In genomic region chr2:231554748-231555545, GRCh38 we compare ENCODE assay signal across 10 cellular contexts. TPM values are rescaled to one million over a fixed set of nuclear protein-coding genes. Genes with fewer than 3 reads are reported as not detected.
DNase-seq lines count a peak whose midpoint lies in the region; ATAC-seq, FAIRE-seq and TF ChIP-seq lines count a peak whose summit lies in the region.
"Had no signal": no experiment of that assay in that cellular context is flagged by ENCODE, and none has a peak within 500 bp of the region (broad histone marks: within the 10 kb centered on the region; RNA-seq: fewer than 3 reads in every experiment).

No MANE protein-coding gene starts in this region.

- H3K4me2 ChIP-seq in astrocyte (ENCODE audit: low read length): peak overlapping the region; percentile 54
- H3K4me2 ChIP-seq: A549 had no signal

- H3K4me3 Mint-ChIP-seq in activated CD4-positive, alpha-beta T cell treated with anti-CD3 and anti-CD28 coated beads, Interleukin-2, amount 10 ng/mL, durations not matched to agents 24 days and 14 days: peak overlapping the region; percentile 78
- no peak overlapping the region for H3K4me3 Mint-ChIP-seq in activated CD4-positive, alpha-beta T cell treated with anti-CD3 and anti-CD28 coated beads for 36 hours
- H3K4me3 Mint-ChIP-seq in astrocyte (ENCODE audit: unreplicated experiment): no peak overlapping the region

- WGBS in lung, 2 donors: 24 to 39% methylated on average over 14 of the region's 14 CpGs

- no peak for FAIRE-seq in astrocyte (lab: Jason Lieb, UNC)
- FAIRE-seq: A549 had no signal

- H3K4me1 ChIP-seq in astrocyte (ENCODE audit: insufficient read depth, low read length): peaks cover 4% of the 10 kb centered on the region
- H3K4me1 ChIP-seq in lung (ENCODE audit: control insufficient read depth in 2 of 2, insufficient read depth in 2 of 2, low read length in 2 of 2): peaks cover 0 to 5% of the 10 kb centered on the region in 2 donors
- H3K4me1 ChIP-seq in tibial artery: peaks cover 0 to 8% (median 3%) of the 10 kb centered on the region in 4 donors
- H3K4me1 ChIP-seq: A549 had no signal

- DNase-seq in activated CD4-positive, alpha-beta T cell treated with anti-CD3 and anti-CD28 coated beads, Interleukin-2, amount 10 ng/mL, durations not matched to agents 24 days and 14 days: peak; percentile 73
- no peak for DNase-seq in activated CD4-positive, alpha-beta T cell treated with anti-CD3 and anti-CD28 coated beads for 36 hours
- DNase-seq in astrocyte (ENCODE audit: low read depth) (no peak), lung (ENCODE audit: low spot score) (peak; percentile 49), tibial artery (peak; percentile 62 to 77), LoVo (ENCODE audit: low spot score) (no peak)
- no peak for DNase-seq in activated CD4-positive, alpha-beta T cell treated with anti-CD3 and anti-CD28 coated beads for 4 hours

- ATAC-seq in activated CD4-positive, alpha-beta T cell treated with anti-CD3 and anti-CD28 coated beads for 36 hours: no peak
- no peak for ATAC-seq in lung (ENCODE audit: insufficient read depth, low FRiP score)
- no peak for ATAC-seq in HG03457 (IDR thresholded peaks at IDR 0.05; ENCODE audit: unreplicated experiment)

- H3K27me3 Mint-ChIP-seq in activated CD4-positive, alpha-beta T cell treated with anti-CD3 and anti-CD28 coated beads, Interleukin-2, amount 10 ng/mL, durations not matched to agents 24 days and 14 days: peaks cover 1% of the 10 kb centered on the region
- peaks cover 3% of the 10 kb centered on the region for H3K27me3 Mint-ChIP-seq in activated CD4-positive, alpha-beta T cell treated with anti-CD3 and anti-CD28 coated beads for 36 hours
- H3K27me3 Mint-ChIP-seq in astrocyte (ENCODE audit: low read depth, unreplicated experiment): peaks cover 28% of the 10 kb centered on the region

- no peaks in the 10 kb centered on the region for H4K20me1 ChIP-seq in astrocyte (ENCODE audit: insufficient read depth, low read length)

- CTCF ChIA-PET in activated CD4-positive, alpha-beta T cell treated with anti-CD3 and anti-CD28 coated beads for 36 hours (lab: Charles Lee): interaction anchor here (0.7 to 2.0 kb wide), 5 partner anchors 8 to 46 kb away, joined by 3 to 8 read pairs (median 5); partner anchors contain the start of gene NMUR1

- H3K9me3 ChIP-seq in astrocyte (ENCODE audit: insufficient read depth, low read depth, low read length): peaks cover 8% of the 10 kb centered on the region
- H3K9me3 ChIP-seq in lung (ENCODE audit: control insufficient read depth in 2 of 2, insufficient read depth in 1 of 2, low read length in 1 of 2): no peaks in the 10 kb centered on the region
- H3K9me3 ChIP-seq in tibial artery: peaks cover 0 to 13% (median 5%) of the 10 kb centered on the region in 3 donors

- H3K79me2 ChIP-seq in astrocyte (ENCODE audit: insufficient read depth, low read length): no peaks in the 10 kb centered on the region

- POLR2A ChIA-PET in activated CD4-positive, alpha-beta T cell treated with anti-CD3 and anti-CD28 coated beads for 36 hours (lab: Charles Lee): no interaction called here

- H3K4me3 ChIP-seq in astrocyte (ENCODE audit: insufficient read depth, low read depth, low read length) (no peak overlapping the region), lung (no peak overlapping the region), tibial artery (peak overlapping the region; percentile 21 to 48)
- H3K4me3 ChIP-seq: A549 had no signal

- H3K27ac ChIP-seq in astrocyte (ENCODE audit: low read depth, low read length) (no peak overlapping the region), lung (ENCODE audit: low read depth in 1 of 2, low read length in 1 of 2) (peak overlapping the region in 1 of 2 donors; percentile 37), tibial artery (peak overlapping the region; percentile 69 to 76)
- H3K27ac ChIP-seq: A549 had no signal

- intact Hi-C loops in activated CD4-positive, alpha-beta T cell treated with anti-CD3 and anti-CD28 coated beads, Interleukin-2, amount 10 ng/mL, durations not matched to agents 24 days and 14 days (cut with micrococcal nuclease): loop anchor here (1.0 to 10.0 kb wide), 2 partner anchors 10 to 330 kb away; no protein-coding TSS in a partner anchor
- intact Hi-C loops in activated CD4-positive, alpha-beta T cell treated with anti-CD3 and anti-CD28 coated beads for 36 hours (cut with DNase I, micrococcal nuclease): loop anchor here in 1 of 2 experiments (5.0 kb wide), 1 partner anchor 328 kb away; no protein-coding TSS in a partner anchor
- intact Hi-C loops in tibial artery (cut with DNase I; ENCODE audit: low total_unique reads): loop anchor here (5.0 kb wide), 1 partner anchor 33 kb away; no protein-coding TSS in a partner anchor

- H3K9ac ChIP-seq in astrocyte (ENCODE audit: low read length): no peak overlapping the region

- H3K27ac Mint-ChIP-seq in activated CD4-positive, alpha-beta T cell treated with anti-CD3 and anti-CD28 coated beads, Interleukin-2, amount 10 ng/mL, durations not matched to agents 24 days and 14 days: peak overlapping the region; percentile 73
- no peak overlapping the region for H3K27ac Mint-ChIP-seq in activated CD4-positive, alpha-beta T cell treated with anti-CD3 and anti-CD28 coated beads for 36 hours
- no peak overlapping the region for H3K27ac Mint-ChIP-seq in astrocyte (ENCODE audit: unreplicated experiment)

- TF ChIP-seq CTCF in astrocyte (IDR thresholded peaks at IDR 0.05; ENCODE audit: insufficient read depth, low read depth, low read length) (no peak), lung (IDR thresholded peaks at IDR 0.05; ENCODE audit: control extremely low read depth, extremely low read depth) (no peak), tibial artery (IDR thresholded peaks at IDR 0.05) (no peak)

- peaks cover 15% of the 10 kb centered on the region for H3K36me3 Mint-ChIP-seq in activated CD4-positive, alpha-beta T cell treated with anti-CD3 and anti-CD28 coated beads, Interleukin-2, amount 10 ng/mL, durations not matched to agents 24 days and 14 days (ENCODE audit: low read depth)
- peaks cover 7% of the 10 kb centered on the region for H3K36me3 Mint-ChIP-seq in activated CD4-positive, alpha-beta T cell treated with anti-CD3 and anti-CD28 coated beads for 36 hours (ENCODE audit: low read depth)
- H3K36me3 Mint-ChIP-seq in astrocyte (ENCODE audit: low read depth, unreplicated experiment): peaks cover 1% of the 10 kb centered on the region

- H3K27me3 ChIP-seq in astrocyte (ENCODE audit: insufficient read depth, low read length) (peaks cover under 1% of the 10 kb centered on the region), lung (ENCODE audit: control insufficient read depth, insufficient read depth) (no peaks in the 10 kb centered on the region), tibial artery (no peaks in the 10 kb centered on the region)

- peak overlapping the region; percentile 54 for H2AFZ ChIP-seq in astrocyte (ENCODE audit: low read depth, low read length)

- peaks cover 16% of the 10 kb centered on the region for H3K9me3 Mint-ChIP-seq in activated CD4-positive, alpha-beta T cell treated with anti-CD3 and anti-CD28 coated beads, Interleukin-2, amount 10 ng/mL, durations not matched to agents 24 days and 14 days
- peaks cover 13% of the 10 kb centered on the region for H3K9me3 Mint-ChIP-seq in activated CD4-positive, alpha-beta T cell treated with anti-CD3 and anti-CD28 coated beads for 36 hours (ENCODE audit: low read depth)
- peaks cover 28% of the 10 kb centered on the region for H3K9me3 Mint-ChIP-seq in astrocyte (ENCODE audit: unreplicated experiment)

- peaks cover 30% of the 10 kb centered on the region for H3K4me1 Mint-ChIP-seq in activated CD4-positive, alpha-beta T cell treated with anti-CD3 and anti-CD28 coated beads, Interleukin-2, amount 10 ng/mL, durations not matched to agents 24 days and 14 days
- peaks cover 12% of the 10 kb centered on the region for H3K4me1 Mint-ChIP-seq in activated CD4-positive, alpha-beta T cell treated with anti-CD3 and anti-CD28 coated beads for 36 hours
- H3K4me1 Mint-ChIP-seq in astrocyte (ENCODE audit: low read depth, unreplicated experiment): peaks cover 6% of the 10 kb centered on the region

- H3K36me3 ChIP-seq in astrocyte (ENCODE audit: insufficient read depth, low read length) (no peaks in the 10 kb centered on the region), lung (ENCODE audit: control insufficient read depth in 2 of 2, insufficient read depth in 2 of 2, low read length in 2 of 2) (no peaks in the 10 kb centered on the region), tibial artery (no peaks in the 10 kb centered on the region)

RNA-seq across cellular contexts. Expression of gene NMUR1, which starts 24.7 kb away (rescaled TPM):
- 0.09 TPM in 1 of 2 replicates, not detected in the other for total RNA-seq in activated CD4-positive, alpha-beta T cell treated with anti-CD3 and anti-CD28 coated beads, Interleukin-2, amount 10 ng/mL, durations not matched to agents 24 days and 14 days
- total RNA-seq in activated CD4-positive, alpha-beta T cell treated with anti-CD3 and anti-CD28 coated beads for 36 hours: not detected
- total RNA-seq in astrocyte: not detected in 2 replicates
- 1 to 10 TPM in 1 of 2 donors, under 1 TPM in 1; 0.65 to 1.2 TPM for total RNA-seq in lung
- polyA plus RNA-seq in lung: under 1 TPM; 0.72 to 0.89 TPM
- polyA plus RNA-seq: A549 had no signal

RNA-seq across cellular contexts. Expression of gene TEX44, which starts 37.7 kb away (rescaled TPM):
- total RNA-seq in activated CD4-positive, alpha-beta T cell treated with anti-CD3 and anti-CD28 coated beads, Interleukin-2, amount 10 ng/mL, durations not matched to agents 24 days and 14 days: not detected in 2 replicates
- total RNA-seq in activated CD4-positive, alpha-beta T cell treated with anti-CD3 and anti-CD28 coated beads for 36 hours: not detected
- total RNA-seq in astrocyte (not detected in 2 replicates), lung (not detected)
- polyA plus RNA-seq in lung: not detected
- total RNA-seq: T-helper 2 cell treated with Interferon-gamma antibody and Interleukin-4, amounts not matched to agents 100 ng/mL and 5 ng/mL, for 36 hours had no signal
- polyA plus RNA-seq: A549 had no signal

Comparison
In these comparisons a context has a peak if more than half of its experiments do, and no peak if none do; other contexts are left out.
1. DNase-seq: peak in activated CD4-positive, alpha-beta T cell treated with anti-CD3 and anti-CD28 coated beads, Interleukin-2, amount 10 ng/mL, durations not matched to agents 24 days and 14 days (single experiment), lung (single experiment) and tibial artery (2 of 2); none in activated CD4-positive, alpha-beta T cell treated with anti-CD3 and anti-CD28 coated beads for 36 hours (single experiment), astrocyte (single experiment), activated CD4-positive, alpha-beta T cell treated with anti-CD3 and anti-CD28 coated beads for 4 hours (0 of 2) and LoVo (single experiment).
2. H3K4me3 ChIP-seq: peak in tibial artery (2 of 2); none in astrocyte (single experiment) and lung (single experiment).